In genomic region chr14:103763730-103764488, GRCh38 we compare ENCODE assay signal across 13 cellular contexts. TPM values are rescaled to one million over a fixed set of nuclear protein-coding genes. Genes with fewer than 3 reads are reported as not detected.
DNase-seq lines count a peak whose midpoint lies in the region; ATAC-seq, FAIRE-seq and TF ChIP-seq lines count a peak whose summit lies in the region.
"Had no signal": no experiment of that assay in that cellular context is flagged by ENCODE, and none has a peak within 500 bp of the region (broad histone marks: within the 10 kb centered on the region; RNA-seq: fewer than 3 reads in every experiment).

No MANE protein-coding gene starts in this region.

- no peak for TF ChIP-seq POLR2A in GM12891 (IDR thresholded peaks at IDR 0.05; ENCODE audit: low read depth, low read length)

- no peak overlapping the region for H3K4me3 ChIP-seq in WERI-Rb-1 (ENCODE audit: low read depth, low read length)
- H3K4me3 ChIP-seq: BLaER1 treated with 17β-estradiol and CSF1 and Interleukin-3, amounts not matched to agents 10 nM and 100 nM; thoracic aorta had no signal

- ATAC-seq in GM19452 (IDR thresholded peaks at IDR 0.05; ENCODE audit: unreplicated experiment): peak; percentile 92
- ATAC-seq in HG02970 (IDR thresholded peaks at IDR 0.05; ENCODE audit: low FRiP score, unreplicated experiment): peak; percentile 75
- ATAC-seq: foreskin keratinocyte had no signal

- no peaks in the 10 kb centered on the region for H3K27me3 ChIP-seq in WERI-Rb-1 (ENCODE audit: insufficient read depth, low read depth, severe bottlenecking)
- H3K27me3 ChIP-seq: BLaER1 treated with 17β-estradiol and CSF1 and Interleukin-3, amounts not matched to agents 10 nM and 100 nM; foreskin keratinocyte had no signal

- intact Hi-C loops in posterior cingulate gyrus (cut with DNase I): no loop called here

- DNase-seq in GM12891 (ENCODE audit: insufficient read length, low spot score): no peak
- DNase-seq in NCI-H2107 treated with DMSO at 0.1 percent for 48 hours (lab: John Stamatoyannopoulos, UW; ENCODE audit: unreplicated experiment): peak; percentile 91
- no peak for DNase-seq in T-helper 2 cell
- DNase-seq in DMS153 treated with DMSO at 0.1 percent for 48 hours (lab: John Stamatoyannopoulos, UW; ENCODE audit: unreplicated experiment): no peak
- DNase-seq in WERI-Rb-1: no peak
- DNase-seq in posterior cingulate gyrus: no peak
- DNase-seq: foreskin keratinocyte; NCI-H146; stimulated activated CD4-positive, alpha-beta T cell treated with anti-CD3 and anti-CD28 coated beads, Interleukin-4, amount 100 ng/mL, for 1 hour had no signal

- peak; percentile 96 for FAIRE-seq in GM12891 (lab: Jason Lieb, UNC)

- H3K36me3 ChIP-seq in WERI-Rb-1: peaks cover 4% of the 10 kb centered on the region; the same call in 1 of the 2 replicates
- H3K36me3 ChIP-seq: thoracic aorta had no signal

- H3K27ac ChIP-seq in WERI-Rb-1: no peak overlapping the region
- H3K27ac ChIP-seq: BLaER1 treated with 17β-estradiol and CSF1 and Interleukin-3, amounts not matched to agents 10 nM and 100 nM; foreskin keratinocyte; thoracic aorta had no signal

- H3K9me3 ChIP-seq in WERI-Rb-1 (ENCODE audit: severe bottlenecking): peaks cover 3% of the 10 kb centered on the region
- H3K9me3 ChIP-seq: thoracic aorta had no signal

- no peak for TF ChIP-seq CTCF in WERI-Rb-1 (IDR thresholded peaks at IDR 0.05; ENCODE audit: low read depth, low read length)

TF ChIP-seq in GM12891, 5 proteins besides CTCF, POLR2A, EP300 and RAD21:
- TF ChIP-seq SPI1 (IDR thresholded peaks at IDR 0.05; ENCODE audit: low read depth, low read length) (no peak), PAX5 (IDR thresholded peaks at IDR 0.05; ENCODE audit: insufficient read depth, low read length, severe bottlenecking) (no peak), POU2F2 (IDR thresholded peaks at IDR 0.05; ENCODE audit: low read depth, low read length) (0 out of 2 replicates have a peak, but pooled peaks have one; percentile 57)

RNA-seq across cellular contexts. Expression of gene ZFYVE21, which starts 48.3 kb away (rescaled TPM):
- 11.1 TPM for polyA plus RNA-seq in GM12891 (2012; ENCODE audit: low read depth, missing spikeins)

RNA-seq across cellular contexts. Expression of gene XRCC3, which starts 48.7 kb away (rescaled TPM):
- 21.0 TPM for polyA plus RNA-seq in GM12891 (2012; ENCODE audit: low read depth, missing spikeins)
